ENCODE assay signal across 15 cellular contexts in the genomic region with DNA sequence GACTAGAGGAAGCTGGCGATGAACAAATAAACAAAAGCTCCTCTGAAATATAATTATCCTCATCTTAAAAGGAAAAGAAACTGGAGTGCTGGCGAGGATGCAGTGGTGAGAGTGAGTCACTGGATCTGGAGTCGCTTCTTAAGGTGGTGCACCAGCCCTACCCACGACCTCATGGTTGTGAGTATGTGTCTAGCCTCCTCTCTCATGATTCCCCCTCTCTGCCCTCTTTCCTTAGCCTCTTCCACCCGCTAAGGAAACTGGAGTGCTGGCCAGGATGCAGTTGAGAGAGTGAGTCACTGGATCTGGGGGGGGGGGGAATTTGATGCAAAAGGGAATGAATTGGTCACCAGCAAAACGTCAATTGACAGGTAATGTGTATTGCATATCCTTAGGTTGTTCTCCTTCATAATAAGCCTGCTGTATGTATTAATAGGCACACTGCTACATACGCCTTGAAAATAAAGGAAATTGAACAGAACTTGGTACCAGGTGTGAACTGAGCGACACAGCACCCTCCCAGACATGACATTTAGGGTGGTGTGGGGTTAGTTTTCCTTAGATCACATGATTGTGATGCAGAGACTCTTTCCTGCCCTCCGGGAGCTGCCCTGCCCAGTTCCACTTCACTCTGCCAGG. TPM values are rescaled to one million over a fixed set of nuclear protein-coding genes. Genes with fewer than 3 reads are reported as not detected.
DNase-seq lines count a peak whose midpoint lies in the region; ATAC-seq, FAIRE-seq and TF ChIP-seq lines count a peak whose summit lies in the region.
"Had no signal": no experiment of that assay in that cellular context is flagged by ENCODE, and none has a peak within 500 bp of the region (broad histone marks: within the 10 kb centered on the region; RNA-seq: fewer than 3 reads in every experiment).

No MANE protein-coding gene starts in this region.

- TF ChIP-seq CTCF in AG09319 (IDR thresholded peaks at IDR 0.05; ENCODE audit: low read depth, low read length), result no peak
- no peak for TF ChIP-seq CTCF in brain microvascular endothelial cell (IDR thresholded peaks at IDR 0.05; ENCODE audit: low read depth, low read length, missing control alignments)
- no peak for TF ChIP-seq CTCF in keratinocyte (optimal IDR thresholded peaks at IDR 0.05 in 1 of 3, IDR thresholded peaks at IDR 0.05 in 1 of 3, conservative IDR thresholded peaks at IDR 0.05 in 1 of 3; ENCODE audit: extremely low read depth in 1 of 3, insufficient read depth in 2 of 3, low read length in 3 of 3)
- TF ChIP-seq CTCF in CD4-positive, alpha-beta T cell (IDR thresholded peaks at IDR 0.05), result no peak

- no peaks in the 10 kb centered on the region for H3K4me1 Mint-ChIP-seq in CD4-positive, alpha-beta T cell (ENCODE audit: low read depth)
- H3K4me1 Mint-ChIP-seq: CD14-positive monocyte had no signal

- peak; percentile 39 for FAIRE-seq in keratinocyte (lab: Jason Lieb, UNC)
- FAIRE-seq: endometrium had no signal

- H3K4me3 ChIP-seq in brain microvascular endothelial cell (ENCODE audit: low read depth, low read length) (no peak overlapping the region), keratinocyte (ENCODE audit: control insufficient read depth in 2 of 3, extremely low read depth in 1 of 3, insufficient read depth in 2 of 3, low read depth in 1 of 3, low read length in 3 of 3) (no peak overlapping the region)
- H3K4me3 ChIP-seq: ascending aorta, PC-9 had no signal

- CTCF ChIA-PET in CD4-positive, alpha-beta T cell (lab: Charles Lee), result interaction anchor here (1.3 kb wide), 1 partner anchor 440 kb away, joined by 4 read pairs; no protein-coding TSS in a partner anchor

- no peaks in the 10 kb centered on the region for H3K36me3 Mint-ChIP-seq in CD4-positive, alpha-beta T cell (ENCODE audit: low read depth)
- H3K36me3 Mint-ChIP-seq: CD14-positive monocyte had no signal

- no peak overlapping the region for H3K9ac ChIP-seq in keratinocyte (ENCODE audit: control insufficient read depth, extremely low read depth, insufficient read depth, low read length)

- POLR2A ChIA-PET in CD4-positive, alpha-beta T cell (lab: Charles Lee), result no interaction called here

- DNase-seq in AG09319 (ENCODE audit: extremely low read depth, low read depth) (peak; percentile 31), HT1080 (ENCODE audit: low read depth) (peak; percentile 98), brain microvascular endothelial cell (peak; percentile 72), keratinocyte (ENCODE audit: low read depth, low spot score) (no peak), NCI-H1092 (lab: John Stamatoyannopoulos, UW) (no peak), germinal center (ENCODE audit: low spot score) (no peak)
- DNase-seq in CD4-positive, alpha-beta T cell, result no peak
- DNase-seq: left cardiac atrium, NCI-H2081 treated with DMSO at 0.1 percent for 48 hours, nephron progenitor cell, PC-9 had no signal

- H3K27ac Mint-ChIP-seq in CD4-positive, alpha-beta T cell, result no peak overlapping the region
- H3K27ac Mint-ChIP-seq: nephron progenitor cell had no signal

- peak overlapping the region; percentile 37 for H3K4me2 ChIP-seq in keratinocyte (ENCODE audit: control insufficient read depth, extremely low read depth, insufficient read depth, low read depth, low read length)
- H3K4me2 ChIP-seq: PC-9 had no signal

- H3K27me3 Mint-ChIP-seq in CD4-positive, alpha-beta T cell, result peaks cover 15% of the 10 kb centered on the region

- ATAC-seq in HG03039 (IDR thresholded peaks at IDR 0.05; ENCODE audit: unreplicated experiment), result no peak
- ATAC-seq in CD4-positive, alpha-beta T cell (ENCODE audit: poor library complexity), result no peak
- ATAC-seq: left cardiac atrium had no signal

- peak overlapping the region; percentile 6 for H2AFZ ChIP-seq in keratinocyte (ENCODE audit: control insufficient read depth, low read length)
- H2AFZ ChIP-seq: PC-9 had no signal

- no peaks in the 10 kb centered on the region for H3K9me1 ChIP-seq in keratinocyte (ENCODE audit: control insufficient read depth, extremely low read depth, insufficient read depth, low read length)

- H3K9me3 Mint-ChIP-seq in CD4-positive, alpha-beta T cell, result no peaks in the 10 kb centered on the region

- H3K4me1 ChIP-seq in keratinocyte (ENCODE audit: control insufficient read depth, extremely low read depth, insufficient read depth, low read length), result peaks cover 2% of the 10 kb centered on the region
- H3K4me1 ChIP-seq: ascending aorta had no signal

- H3K4me3 Mint-ChIP-seq in CD4-positive, alpha-beta T cell, result no peak overlapping the region
- H3K4me3 Mint-ChIP-seq: CD14-positive monocyte, nephron progenitor cell had no signal

- in situ Hi-C loops in brain microvascular endothelial cell (cut with HindIII; ENCODE audit: low pct_ligation_motif_present, low sequenced_read_pairs), result no loop called here

- H3K27ac ChIP-seq in brain microvascular endothelial cell (no peak overlapping the region), keratinocyte (ENCODE audit: control insufficient read depth, insufficient read depth, low read length) (no peak overlapping the region)
- H3K27ac ChIP-seq in CD4-positive, alpha-beta T cell (ENCODE audit: low read depth, low read length), result no peak overlapping the region
- H3K27ac ChIP-seq: ascending aorta, PC-9 had no signal

- H4K20me1 ChIP-seq in keratinocyte (ENCODE audit: control insufficient read depth, extremely low read depth, insufficient read depth, low read length), result no peaks in the 10 kb centered on the region

- H3K36me3 ChIP-seq in brain microvascular endothelial cell (replicated peaks) (no peaks in the 10 kb centered on the region), keratinocyte (ENCODE audit: control insufficient read depth in 2 of 2, extremely low read depth in 1 of 2, insufficient read depth in 2 of 2, low read length in 2 of 2) (no peaks in the 10 kb centered on the region)
- H3K36me3 ChIP-seq: ascending aorta had no signal

- intact Hi-C loops in CD4-positive, alpha-beta T cell (cut with DNase I, micrococcal nuclease), result no loop called here

- H3K27me3 ChIP-seq in brain microvascular endothelial cell (replicated peaks), result no peaks in the 10 kb centered on the region
- no peaks in the 10 kb centered on the region for H3K27me3 ChIP-seq in keratinocyte (ENCODE audit: control insufficient read depth, extremely low read depth, insufficient read depth, low read length)
- peaks cover 5% of the 10 kb centered on the region for H3K27me3 ChIP-seq in CD4-positive, alpha-beta T cell (ENCODE audit: control insufficient read depth, insufficient read depth, low read length)
- H3K27me3 ChIP-seq: ascending aorta had no signal

- dilution Hi-C loops in keratinocyte (cut with MboI; ENCODE audit: extremely low pct_ligation_motif_present, low sequenced_read_pairs), result no loop called here

- H3K79me2 ChIP-seq in keratinocyte (ENCODE audit: control insufficient read depth, insufficient read depth, low read length), result no peaks in the 10 kb centered on the region

- no peaks in the 10 kb centered on the region for H3K9me3 ChIP-seq in keratinocyte (ENCODE audit: control insufficient read depth, low read depth, low read length)
- no peaks in the 10 kb centered on the region for H3K9me3 ChIP-seq in CD4-positive, alpha-beta T cell (ENCODE audit: control insufficient read depth, low read length)
- H3K9me3 ChIP-seq: ascending aorta had no signal

RNA-seq across cellular contexts. Expression of a gene that starts 36.3 kb away (rescaled TPM):
- total RNA-seq in HT1080 (2014; rRNA removed; shearing (Covaris generic)), result 0.53 and 1.1 TPM in 2 replicates
- 0.12 and 0.31 TPM in 2 replicates for polyA plus RNA-seq in HT1080 (2015; cell fraction: cytosol; rRNA removed)
- 0.43 and 1.0 TPM in 2 replicates for polyA plus RNA-seq in HT1080 (2015; cell fraction: nucleus; rRNA removed)
- not detected in 3 replicates for polyA plus RNA-seq in keratinocyte
- polyA plus RNA-seq in keratinocyte (2011; ENCODE audit: low read depth), result not detected
- polyA plus RNA-seq in keratinocyte (2011; cell fraction: cytosol; rRNA removed), result not detected in 2 replicates
- not detected in 2 replicates for polyA plus RNA-seq in keratinocyte (2011; cell fraction: nucleus; rRNA removed)
- not detected in 2 replicates for polyA plus RNA-seq in keratinocyte (2012; ENCODE audit: low replicate concordance)
- not detected in 3 replicates for polyA minus RNA-seq in keratinocyte
- not detected for polyA minus RNA-seq in keratinocyte (2011; cell fraction: cytosol; rRNA and poly(A)+ RNA removed)
- polyA minus RNA-seq in keratinocyte (2011; cell fraction: nucleus; rRNA and poly(A)+ RNA removed), result not detected in 2 replicates
- total RNA-seq in CD4-positive, alpha-beta T cell, result under 1 TPM; 0.20 to 0.52 TPM
- total RNA-seq: PC-9 had no signal
- polyA plus RNA-seq: CD14-positive monocyte had no signal

Comparison
In these comparisons a context has a peak if more than half of its experiments do, and no peak if none do; other contexts are left out.
1. DNase-seq: peak in AG09319 (single experiment), HT1080 (single experiment) and brain microvascular endothelial cell (single experiment); none in keratinocyte (single experiment), NCI-H1092 (single experiment), CD4-positive, alpha-beta T cell (0 of 10) and germinal center (single experiment).